2 cellular contexts compared by ENCODE assay signal in the genomic region with DNA sequence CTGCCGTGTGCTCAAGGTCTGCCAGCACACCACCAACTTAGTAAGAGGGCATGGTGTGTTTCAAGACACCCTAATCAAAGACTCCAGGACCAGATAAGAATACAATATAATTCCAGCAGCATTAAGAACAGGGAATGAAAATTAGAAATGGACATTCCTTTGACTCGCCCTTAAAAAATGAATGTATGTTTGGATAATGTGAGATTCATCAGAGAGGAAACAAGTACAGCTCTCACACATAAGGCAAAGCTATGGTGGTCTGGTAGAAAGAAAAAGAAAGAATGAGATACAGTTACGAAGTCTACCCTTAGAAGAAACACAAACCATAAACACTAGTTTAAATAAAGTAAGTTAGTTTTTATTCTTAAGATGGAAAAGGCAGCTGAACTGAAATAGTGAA.
TF ChIP-seq lines count a peak whose summit lies in the region.

No MANE protein-coding gene starts in this region.

TF ChIP-seq in IMR-90, 13 proteins besides CTCF, POLR2A, EP300 and RAD21:
- TF ChIP-seq RFX5 (IDR thresholded peaks at IDR 0.05; ENCODE audit: low read depth, low read length) (no peak), MAZ (IDR thresholded peaks at IDR 0.05; ENCODE audit: borderline replicate concordance, low read depth, low read length) (no peak), RCOR1 (IDR thresholded peaks at IDR 0.05; ENCODE audit: insufficient replicate concordance, low read length) (no peak), CHD1 (IDR thresholded peaks at IDR 0.05; ENCODE audit: low read depth, low read length) (no peak)
- TF ChIP-seq, protein P1, sequence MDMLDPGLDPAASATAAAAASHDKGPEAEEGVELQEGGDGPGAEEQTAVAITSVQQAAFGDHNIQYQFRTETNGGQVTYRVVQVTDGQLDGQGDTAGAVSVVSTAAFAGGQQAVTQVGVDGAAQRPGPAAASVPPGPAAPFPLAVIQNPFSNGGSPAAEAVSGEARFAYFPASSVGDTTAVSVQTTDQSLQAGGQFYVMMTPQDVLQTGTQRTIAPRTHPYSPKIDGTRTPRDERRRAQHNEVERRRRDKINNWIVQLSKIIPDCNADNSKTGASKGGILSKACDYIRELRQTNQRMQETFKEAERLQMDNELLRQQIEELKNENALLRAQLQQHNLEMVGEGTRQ (IDR thresholded peaks at IDR 0.05; ENCODE audit: low read depth, low read length): no peak

TF ChIP-seq in neural cell, 6 proteins besides CTCF, POLR2A, EP300 and RAD21:
- TF ChIP-seq TAF1 (IDR thresholded peaks at IDR 0.05; ENCODE audit: low read depth): no peak
- no peak for TF ChIP-seq POLR2AphosphoS5 (IDR thresholded peaks at IDR 0.05)
TF ChIP-seq in neural cell: peak in this region for 0.
